ENCODE assay signal across 10 cellular contexts in genomic region chr20:45346851-45347250, GRCh38. TPM values are rescaled to one million over a fixed set of nuclear protein-coding genes. Genes with fewer than 3 reads are reported as not detected.
DNase-seq lines count a peak whose midpoint lies in the region; ATAC-seq and FAIRE-seq lines count a peak whose summit lies in the region.
"Had no signal": no experiment of that assay in that cellular context is flagged by ENCODE, and none has a peak within 500 bp of the region (broad histone marks: within the 10 kb centered on the region; RNA-seq: fewer than 3 reads in every experiment).

No MANE protein-coding gene starts in this region.

- H3K9me3 ChIP-seq in small intestine (ENCODE audit: control insufficient read depth, low read depth) = no peaks in the 10 kb centered on the region

- H3K27ac ChIP-seq in small intestine (ENCODE audit: low read depth in 1 of 2, low read length in 1 of 2) = peak overlapping the region; percentile 94 to 96

- H3K4me1 Mint-ChIP-seq in activated T-helper 1 cell treated with anti-CD3 and anti-CD28 coated beads, Interleukin-12 subunit alpha, Interleukin-12 subunit beta, Interleukin-2, Interleukin-4 antibody, amounts not matched to agents 30 ng/mL and 10 ng/mL and 1 ng/mL, durations not matched to agents 14 hours and 24 hours and 36 hours (ENCODE audit: low read depth) = peaks cover 69% of the 10 kb centered on the region

- ATAC-seq in GM19324 (IDR thresholded peaks at IDR 0.05; ENCODE audit: low FRiP score, unreplicated experiment) = no peak

- H3K36me3 ChIP-seq in small intestine (ENCODE audit: control insufficient read depth in 2 of 2, insufficient read depth in 2 of 2, low read length in 2 of 2) = no peaks in the 10 kb centered on the region

- H3K36me3 Mint-ChIP-seq in activated T-helper 1 cell treated with anti-CD3 and anti-CD28 coated beads, Interleukin-12 subunit alpha, Interleukin-12 subunit beta, Interleukin-2, Interleukin-4 antibody, amounts not matched to agents 30 ng/mL and 10 ng/mL and 1 ng/mL, durations not matched to agents 14 hours and 24 hours and 36 hours (ENCODE audit: low read depth) = peaks cover 35% of the 10 kb centered on the region

- peaks cover 0 to 9% of the 10 kb centered on the region in 2 donors for H3K4me1 ChIP-seq in small intestine (ENCODE audit: control insufficient read depth in 2 of 2, insufficient read depth in 1 of 2, low read depth in 1 of 2, low read length in 1 of 2)

- intact Hi-C loops in activated T-helper 1 cell treated with anti-CD3 and anti-CD28 coated beads, Interleukin-12 subunit alpha, Interleukin-12 subunit beta, Interleukin-2, Interleukin-4 antibody, amounts not matched to agents 30 ng/mL and 10 ng/mL and 1 ng/mL, durations not matched to agents 14 hours and 24 hours and 36 hours (cut with micrococcal nuclease) = no loop called here

- H3K27ac Mint-ChIP-seq in activated T-helper 1 cell treated with anti-CD3 and anti-CD28 coated beads, Interleukin-12 subunit alpha, Interleukin-12 subunit beta, Interleukin-2, Interleukin-4 antibody, amounts not matched to agents 30 ng/mL and 10 ng/mL and 1 ng/mL, durations not matched to agents 14 hours and 24 hours and 36 hours = peak overlapping the region; percentile 57

- no peaks in the 10 kb centered on the region for H3K9me3 Mint-ChIP-seq in activated T-helper 1 cell treated with anti-CD3 and anti-CD28 coated beads, Interleukin-12 subunit alpha, Interleukin-12 subunit beta, Interleukin-2, Interleukin-4 antibody, amounts not matched to agents 30 ng/mL and 10 ng/mL and 1 ng/mL, durations not matched to agents 14 hours and 24 hours and 36 hours

- H3K27me3 Mint-ChIP-seq in activated T-helper 1 cell treated with anti-CD3 and anti-CD28 coated beads, Interleukin-12 subunit alpha, Interleukin-12 subunit beta, Interleukin-2, Interleukin-4 antibody, amounts not matched to agents 30 ng/mL and 10 ng/mL and 1 ng/mL, durations not matched to agents 14 hours and 24 hours and 36 hours (ENCODE audit: insufficient read depth) = no peaks in the 10 kb centered on the region

- 17 to 58% (median 32%) methylated on average over 5 of the region's 5 CpGs for WGBS in small intestine, 3 donors

- no peak for FAIRE-seq in small intestine (lab: Jason Lieb, UNC)

- H3K4me3 Mint-ChIP-seq in activated T-helper 1 cell treated with anti-CD3 and anti-CD28 coated beads, Interleukin-12 subunit alpha, Interleukin-12 subunit beta, Interleukin-2, Interleukin-4 antibody, amounts not matched to agents 30 ng/mL and 10 ng/mL and 1 ng/mL, durations not matched to agents 14 hours and 24 hours and 36 hours = peak overlapping the region; percentile 98

- H3K4me3 ChIP-seq in iPS-11a (ENCODE audit: low read depth, low read length) (peak overlapping the region; percentile 80), small intestine (ENCODE audit: low read depth in 1 of 2, low read length in 2 of 2) (peak overlapping the region; percentile 74 to 81)

- DNase-seq in HCEC 1CT (peak; percentile 31), small intestine (no peak), cerebellum (ENCODE audit: low spot score) (no peak), ecto neural progenitor cell (ENCODE audit: low spot score) (no peak), T-helper 9 cell (no peak)
- no peak for DNase-seq in activated T-helper 1 cell treated with anti-CD3 and anti-CD28 coated beads, Interleukin-12 subunit alpha, Interleukin-12 subunit beta, Interleukin-2, Interleukin-4 antibody, amounts not matched to agents 30 ng/mL and 10 ng/mL and 1 ng/mL, durations not matched to agents 14 hours and 24 hours and 36 hours (ENCODE audit: low spot score)
- DNase-seq: cortex of kidney, NCI-H226 had no signal

- H3K27me3 ChIP-seq in small intestine (ENCODE audit: control insufficient read depth in 2 of 2, insufficient read depth in 2 of 2, low read length in 2 of 2) = no peaks in the 10 kb centered on the region

RNA-seq across cellular contexts. Expression of gene SDC4, which starts 1.4 kb away (rescaled TPM):
- total RNA-seq in activated T-helper 1 cell treated with anti-CD3 and anti-CD28 coated beads, Interleukin-12 subunit alpha, Interleukin-12 subunit beta, Interleukin-2, Interleukin-4 antibody, amounts not matched to agents 30 ng/mL and 10 ng/mL and 1 ng/mL, durations not matched to agents 14 hours and 24 hours and 36 hours = 220 and 222 TPM in 2 replicates
- polyA plus RNA-seq in small intestine = 10 to 100 TPM; 14.3 to 31.5 (median 15.4) TPM
- 1.6 TPM for total RNA-seq in cerebellum

RNA-seq across cellular contexts. Expression of gene SYS1, which starts 16.1 kb away (rescaled TPM):
- total RNA-seq in activated T-helper 1 cell treated with anti-CD3 and anti-CD28 coated beads, Interleukin-12 subunit alpha, Interleukin-12 subunit beta, Interleukin-2, Interleukin-4 antibody, amounts not matched to agents 30 ng/mL and 10 ng/mL and 1 ng/mL, durations not matched to agents 14 hours and 24 hours and 36 hours = 25.6 and 26.4 TPM in 2 replicates
- 10 to 100 TPM; 13.6 to 31.4 (median 22.4) TPM for polyA plus RNA-seq in small intestine
- total RNA-seq in cerebellum = 26.8 TPM

RNA-seq across cellular contexts. Expression of gene TP53TG5, which starts 31.3 kb away (rescaled TPM):
- 0.07 and 0.08 TPM in 2 replicates for total RNA-seq in activated T-helper 1 cell treated with anti-CD3 and anti-CD28 coated beads, Interleukin-12 subunit alpha, Interleukin-12 subunit beta, Interleukin-2, Interleukin-4 antibody, amounts not matched to agents 30 ng/mL and 10 ng/mL and 1 ng/mL, durations not matched to agents 14 hours and 24 hours and 36 hours
- under 1 TPM in 1 of 3 donors, not detected in 2; 0.19 TPM for polyA plus RNA-seq in small intestine
- not detected for total RNA-seq in cerebellum

RNA-seq across cellular contexts. Expression of gene MATN4, which starts 38.8 kb away (rescaled TPM):
- total RNA-seq in activated T-helper 1 cell treated with anti-CD3 and anti-CD28 coated beads, Interleukin-12 subunit alpha, Interleukin-12 subunit beta, Interleukin-2, Interleukin-4 antibody, amounts not matched to agents 30 ng/mL and 10 ng/mL and 1 ng/mL, durations not matched to agents 14 hours and 24 hours and 36 hours = 2.0 and 2.1 TPM in 2 replicates
- polyA plus RNA-seq in small intestine = under 1 TPM in 1 of 3 donors, not detected in 2; 0.07 TPM
- total RNA-seq in cerebellum = not detected

RNA-seq across cellular contexts. Expression of gene RBPJL, which starts 40.2 kb away (rescaled TPM):
- total RNA-seq in activated T-helper 1 cell treated with anti-CD3 and anti-CD28 coated beads, Interleukin-12 subunit alpha, Interleukin-12 subunit beta, Interleukin-2, Interleukin-4 antibody, amounts not matched to agents 30 ng/mL and 10 ng/mL and 1 ng/mL, durations not matched to agents 14 hours and 24 hours and 36 hours = 0.18 TPM in 1 of 2 replicates, not detected in the other
- 1 to 10 TPM in 1 of 3 donors, under 1 TPM in 1, not detected in 1; 0.04 to 1.4 TPM for polyA plus RNA-seq in small intestine
- not detected for total RNA-seq in cerebellum

Comparison
In these comparisons a context has a peak if more than half of its experiments do, and no peak if none do; other contexts are left out.
1. RNA of gene SDC4, which starts 1.4 kb away (total RNA-seq): 220 to 222 TPM in activated T-helper 1 cell treated with anti-CD3 and anti-CD28 coated beads, Interleukin-12 subunit alpha, Interleukin-12 subunit beta, Interleukin-2, Interleukin-4 antibody, amounts not matched to agents 30 ng/mL and 10 ng/mL and 1 ng/mL, durations not matched to agents 14 hours and 24 hours and 36 hours; 1.6 TPM in cerebellum (single experiment); every median in the first group is over 10 times any median in the second.